ENCODE assay signal across 22 cellular contexts in genomic region chr22:20652130-20652529, GRCh38.
"Had no signal": no experiment of that assay in that cellular context is flagged by ENCODE, and none has a peak within 500 bp of the region (broad histone marks: within the 10 kb centered on the region; RNA-seq: fewer than 3 reads in every experiment).

No MANE protein-coding gene starts in this region.

- DNase-seq: Karpas-422, KG1, MG63, NCI-H1092, NCI-H1105 treated with DMSO at 0.1 percent for 48 hours, NCI-H1417 treated with DMSO at 0.1 percent for 48 hours, NCI-H187, NCI-H2029, NCI-H2081 treated with DMSO at 0.1 percent for 48 hours, NCI-H2171, NCI-H446, NCI-H510A, NCI-H524 treated with DMSO at 0.1 percent for 48 hours, NCI-H69, NCI-H774, PC-3, SHP77 treated with DMSO at 0.1 percent for 48 hours, SJCRH30 had no signal

- H3K27ac ChIP-seq: HL-60, RWPE1, SJCRH30 had no signal

- ATAC-seq: Panc1, PC-3, SK-N-SH treated with all-trans-retinoic acid at 6 μM for 48 hours had no signal

- H3K27me3 ChIP-seq: MG63, SJCRH30 had no signal

- H3K9me3 ChIP-seq: MG63, SJCRH30 had no signal

- H3K36me3 ChIP-seq: MG63, SJCRH30 had no signal

- H3K4me1 ChIP-seq: SJCRH30 had no signal

- H3K4me3 ChIP-seq: MG63, SJCRH30 had no signal
